ENCODE assay signal across 7 cellular contexts in genomic region chr16:30561212-30561816, GRCh38. TPM values are rescaled to one million over a fixed set of nuclear protein-coding genes. Genes with fewer than 3 reads are reported as not detected.
DNase-seq lines count a peak whose midpoint lies in the region; ATAC-seq and TF ChIP-seq lines count a peak whose summit lies in the region.
"Had no signal": no experiment of that assay in that cellular context is flagged by ENCODE, and none has a peak within 500 bp of the region (broad histone marks: within the 10 kb centered on the region; RNA-seq: fewer than 3 reads in every experiment).

No MANE protein-coding gene starts in this region.

- TF ChIP-seq CTCF in upper lobe of right lung (IDR thresholded peaks at IDR 0.05) = no peak

- ATAC-seq in upper lobe of right lung = peak; percentile 17
- no peak for ATAC-seq in GM18873 (IDR thresholded peaks at IDR 0.05; ENCODE audit: low FRiP score, unreplicated experiment)

- no peaks in the 10 kb centered on the region for H3K36me3 ChIP-seq in upper lobe of right lung

- H3K9me3 ChIP-seq in upper lobe of right lung = no peaks in the 10 kb centered on the region

- DNase-seq in activated T-cell treated with anti-CD3 and anti-CD28 coated beads, Interleukin-2, amount 50 U/mL, for 1 hour = peak; percentile 38
- DNase-seq in activated T-cell treated with anti-CD3 and anti-CD28 coated beads for 4 hours (no peak), upper lobe of right lung (peak; percentile 76)
- DNase-seq in stimulated activated CD4-positive, alpha-beta T cell treated with anti-CD3 and anti-CD28 coated beads, Interleukin-2, amount 100 ng/mL, for 48 hours = no peak
- DNase-seq: DND-41 had no signal

- H3K27me3 ChIP-seq in upper lobe of right lung = no peaks in the 10 kb centered on the region

- H3K27ac ChIP-seq in upper lobe of right lung = peak overlapping the region; percentile 78

- H3K4me1 ChIP-seq in upper lobe of right lung = peaks cover 8% of the 10 kb centered on the region

- H3K4me3 ChIP-seq in iPS-11a (ENCODE audit: low read depth, low read length) = peak overlapping the region; percentile 8
- H3K4me3 ChIP-seq in upper lobe of right lung = peak overlapping the region; percentile 55

- intact Hi-C loops in upper lobe of right lung (cut with DNase I) = no loop called here

RNA-seq across cellular contexts. Expression of gene ZNF764, which starts 3.1 kb away (rescaled TPM):
- total RNA-seq in upper lobe of right lung = 10.6 TPM

RNA-seq across cellular contexts. Expression of gene ZNF688, which starts 10.2 kb away (rescaled TPM):
- total RNA-seq in upper lobe of right lung = 13.1 TPM

RNA-seq across cellular contexts. Expression of gene ZNF785, which starts 24.2 kb away (rescaled TPM):
- total RNA-seq in upper lobe of right lung = 16.3 TPM

RNA-seq across cellular contexts. Expression of gene ZNF747, which starts 26.7 kb away (rescaled TPM):
- 11.5 TPM for total RNA-seq in upper lobe of right lung

RNA-seq across cellular contexts. Expression of gene ZNF768, which starts 34.9 kb away (rescaled TPM):
- total RNA-seq in upper lobe of right lung = 25.8 TPM

Comparison
In these comparisons a context has a peak if more than half of its experiments do, and no peak if none do; other contexts are left out.
1. DNase-seq: peak in activated T-cell treated with anti-CD3 and anti-CD28 coated beads, Interleukin-2, amount 50 U/mL, for 1 hour (single experiment) and upper lobe of right lung (single experiment); none in activated T-cell treated with anti-CD3 and anti-CD28 coated beads for 4 hours (single experiment) and stimulated activated CD4-positive, alpha-beta T cell treated with anti-CD3 and anti-CD28 coated beads, Interleukin-2, amount 100 ng/mL, for 48 hours (0 of 2).